ENCODE assay signal across 10 cellular contexts in the genomic region with DNA sequence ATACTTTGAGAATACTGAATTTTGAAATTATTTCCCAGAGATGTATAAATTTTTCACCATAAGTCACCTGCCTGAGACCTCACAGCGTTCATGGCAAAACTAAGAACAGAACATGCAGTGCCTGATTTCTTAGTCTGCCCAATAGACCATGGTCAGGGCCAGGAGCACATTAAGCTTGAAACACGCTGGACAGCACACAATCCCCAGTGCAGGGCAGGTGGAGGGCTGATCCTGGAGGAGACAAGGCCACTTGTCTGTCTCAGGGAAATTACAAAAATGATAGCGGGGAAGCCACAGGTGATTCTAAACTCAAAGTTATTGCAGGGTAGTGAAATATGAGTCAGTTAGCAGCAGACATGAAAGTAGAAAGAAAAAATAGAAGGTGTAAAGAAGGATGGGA.
"Had no signal": no experiment of that assay in that cellular context is flagged by ENCODE, and none has a peak within 500 bp of the region (broad histone marks: within the 10 kb centered on the region; RNA-seq: fewer than 3 reads in every experiment).

No MANE protein-coding gene starts in this region.

- H3K4me3 ChIP-seq: GM23338 had no signal

- H3K4me2 ChIP-seq: GM23338, KMS-11 had no signal

- H3K9ac ChIP-seq: KMS-11 had no signal

- H3K27ac ChIP-seq: KMS-11 had no signal

- DNase-seq: H9, HCEC 1CT, HFFc6, IMR-90, KBM-7 had no signal

- FAIRE-seq: H1, H54, HTR-8/SVneo had no signal

- H2AFZ ChIP-seq: GM23338 had no signal

- ATAC-seq: GM23338 had no signal
